29 cellular contexts compared by ENCODE assay signal in genomic region chr3:30583973-30584372, GRCh38.
"Had no signal": no experiment of that assay in that cellular context is flagged by ENCODE, and none has a peak within 500 bp of the region (broad histone marks: within the 10 kb centered on the region; RNA-seq: fewer than 3 reads in every experiment).

No MANE protein-coding gene starts in this region.

- H3K4me3 ChIP-seq: ascending aorta, esophagus muscularis mucosa, heart left ventricle, left lung, lung, prostate gland, skin epidermis, suprapubic skin, tibial artery had no signal

- H3K36me3 ChIP-seq: ascending aorta, brain microvascular endothelial cell, esophagus muscularis mucosa, heart left ventricle, left lung, prostate gland, suprapubic skin, tibial artery, WERI-Rb-1 had no signal

- ATAC-seq: foreskin keratinocyte; heart left ventricle; left lung; natural killer cell treated with Interleukin-12 subunit alpha and Interleukin-12 subunit beta and Interleukin-15 and Interleukin-18, amount 100 ng/mL, for 72 hours; sciatic nerve; stimulated activated naive B cell treated with anti-CD40 and anti-IgM and Interleukin-4, amounts not matched to agents 10 μg/mL and 1 μg/mL and 100 μg/mL, for 72 hours; T-helper 17 cell had no signal

- H3K9me3 ChIP-seq: ascending aorta, esophagus muscularis mucosa, heart left ventricle, left lung, prostate gland, suprapubic skin, tibial artery had no signal

- H3K4me1 ChIP-seq: ascending aorta, esophagus muscularis mucosa, prostate gland, tibial artery had no signal

- DNase-seq: activated CD4-positive, alpha-beta memory T cell treated with anti-CD3 and anti-CD28 coated beads for 36 hours; activated CD4-positive, alpha-beta T cell treated with anti-CD3 and anti-CD28 coated beads, Interleukin-2, amount 10 ng/mL, durations not matched to agents 24 days and 14 days; activated CD4-positive, CD25-positive, alpha-beta regulatory T cell treated with anti-CD3 and anti-CD28 coated beads, Interleukin-2, amount 50 U/mL, for 72 hours; activated CD8-positive, alpha-beta memory T cell treated with anti-CD3 and anti-CD28 coated beads, Interleukin-2, amount 50 U/mL, for 4 hours; activated effector memory CD4-positive, alpha-beta T cell treated with anti-CD3 and anti-CD28 coated beads, Interleukin-2, amount 50 U/mL, for 16 hours; activated naive CD4-positive, alpha-beta T cell treated with anti-CD3 and anti-CD28 coated beads for 36 hours; activated naive CD8-positive, alpha-beta T cell treated with anti-CD3 and anti-CD28 coated beads, Interleukin-2, amount 10 ng/mL, durations not matched to agents 7 days and 5 days; activated T-cell treated with anti-CD3 and anti-CD28 coated beads, Interleukin-2, amount 50 U/mL, for 1 hour; brain microvascular endothelial cell; effector CD4-positive, alpha-beta T cell; foreskin keratinocyte; heart left ventricle; left lung; mesendoderm; retina; stimulated activated CD4-positive, alpha-beta T cell treated with anti-CD3 and anti-CD28 coated beads, Interleukin-2, amount 100 ng/mL, for 24 hours; stimulated activated naive B cell treated with anti-CD40 and anti-IgM and Interleukin-4, amounts not matched to agents 10 μg/mL and 1 μg/mL and 100 μg/mL, for 72 hours; T-helper 17 cell; T1000; tibial artery; WERI-Rb-1 had no signal
